In genomic region chr5:171152382-171152781, GRCh38 we compare ENCODE assay signal across 10 cellular contexts.
DNase-seq lines count a peak whose midpoint lies in the region; ATAC-seq and TF ChIP-seq lines count a peak whose summit lies in the region.
"Had no signal": no experiment of that assay in that cellular context is flagged by ENCODE, and none has a peak within 500 bp of the region (broad histone marks: within the 10 kb centered on the region; RNA-seq: fewer than 3 reads in every experiment).

No MANE protein-coding gene starts in this region.

- H3K27me3 ChIP-seq in BE2C, result no peaks in the 10 kb centered on the region

- no peak overlapping the region for H3K4me3 ChIP-seq in BE2C (ENCODE audit: low read depth, low read length)

- no peaks in the 10 kb centered on the region for H3K36me3 ChIP-seq in BE2C

- H3K9me3 ChIP-seq in BE2C, result no peaks in the 10 kb centered on the region

- H3K27me3 Mint-ChIP-seq in HFFc6 (ENCODE audit: insufficient read depth), result no peaks in the 10 kb centered on the region
- peaks cover 0 to 8% (median 2%) of the 10 kb centered on the region in 5 donors for H3K27me3 Mint-ChIP-seq in naive thymus-derived CD8-positive, alpha-beta T cell
- peaks cover 12% of the 10 kb centered on the region for H3K27me3 Mint-ChIP-seq in activated CD4-positive, alpha-beta T cell treated with anti-CD3 and anti-CD28 coated beads, Interleukin-2, amount 10 ng/mL, durations not matched to agents 7 days and 5 days

- H3K4me3 Mint-ChIP-seq in HFFc6, result no peak overlapping the region
- H3K4me3 Mint-ChIP-seq in naive thymus-derived CD8-positive, alpha-beta T cell, result no peak overlapping the region
- no peak overlapping the region for H3K4me3 Mint-ChIP-seq in activated CD4-positive, alpha-beta T cell treated with anti-CD3 and anti-CD28 coated beads, Interleukin-2, amount 10 ng/mL, durations not matched to agents 7 days and 5 days

- CTCF ChIA-PET in activated CD4-positive, alpha-beta T cell treated with anti-CD3 and anti-CD28 coated beads, Interleukin-2, amount 10 ng/mL, durations not matched to agents 7 days and 5 days (lab: Charles Lee), result no interaction called here

- no peaks in the 10 kb centered on the region for H3K9me3 Mint-ChIP-seq in HFFc6
- no peaks in the 10 kb centered on the region for H3K9me3 Mint-ChIP-seq in naive thymus-derived CD8-positive, alpha-beta T cell
- no peaks in the 10 kb centered on the region for H3K9me3 Mint-ChIP-seq in activated CD4-positive, alpha-beta T cell treated with anti-CD3 and anti-CD28 coated beads, Interleukin-2, amount 10 ng/mL, durations not matched to agents 7 days and 5 days

- H3K4me1 Mint-ChIP-seq in HFFc6 (ENCODE audit: low read depth), result peaks cover 32% of the 10 kb centered on the region
- H3K4me1 Mint-ChIP-seq in naive thymus-derived CD8-positive, alpha-beta T cell, result no peaks in the 10 kb centered on the region
- no peaks in the 10 kb centered on the region for H3K4me1 Mint-ChIP-seq in activated CD4-positive, alpha-beta T cell treated with anti-CD3 and anti-CD28 coated beads, Interleukin-2, amount 10 ng/mL, durations not matched to agents 7 days and 5 days

- DNase-seq in BE2C (no peak), HFFc6 (peak; percentile 63), hepatic stellate cell (ENCODE audit: low spot score) (peak; percentile 7)
- no peak for DNase-seq in naive thymus-derived CD8-positive, alpha-beta T cell
- no peak for DNase-seq in activated CD4-positive, alpha-beta T cell treated with anti-CD3 and anti-CD28 coated beads, Interleukin-2, amount 10 ng/mL, durations not matched to agents 7 days and 5 days
- DNase-seq: activated CD4-positive, alpha-beta T cell treated with anti-CD3 and anti-CD28 coated beads, Interleukin-2, amount 50 U/mL, for 48 hours; caudate nucleus had no signal

- no peak overlapping the region for H3K27ac Mint-ChIP-seq in HFFc6
- H3K27ac Mint-ChIP-seq in naive thymus-derived CD8-positive, alpha-beta T cell, result no peak overlapping the region
- no peak overlapping the region for H3K27ac Mint-ChIP-seq in activated CD4-positive, alpha-beta T cell treated with anti-CD3 and anti-CD28 coated beads, Interleukin-2, amount 10 ng/mL, durations not matched to agents 7 days and 5 days

- POLR2A ChIA-PET in naive thymus-derived CD8-positive, alpha-beta T cell (lab: Charles Lee), result no interaction called here
- POLR2A ChIA-PET in activated CD4-positive, alpha-beta T cell treated with anti-CD3 and anti-CD28 coated beads, Interleukin-2, amount 10 ng/mL, durations not matched to agents 7 days and 5 days (lab: Charles Lee), result no interaction called here

- TF ChIP-seq CTCF in BE2C (IDR thresholded peaks at IDR 0.05; ENCODE audit: low read depth, low read length) (peak; percentile 63), HFFc6 (IDR thresholded peaks at IDR 0.05) (peak; percentile 72)

- H3K4me1 ChIP-seq in BE2C, result peaks cover 11% of the 10 kb centered on the region

- H3K36me3 Mint-ChIP-seq in HFFc6 (ENCODE audit: low read depth), result no peaks in the 10 kb centered on the region
- H3K36me3 Mint-ChIP-seq in naive thymus-derived CD8-positive, alpha-beta T cell, result no peaks in the 10 kb centered on the region
- no peaks in the 10 kb centered on the region for H3K36me3 Mint-ChIP-seq in activated CD4-positive, alpha-beta T cell treated with anti-CD3 and anti-CD28 coated beads, Interleukin-2, amount 10 ng/mL, durations not matched to agents 7 days and 5 days (ENCODE audit: low read depth)

- ATAC-seq in SK-N-SH treated with all-trans-retinoic acid at 6 μM for 48 hours (peak; percentile 84), HG03342 (IDR thresholded peaks at IDR 0.05; ENCODE audit: unreplicated experiment) (no peak), GM18858 (IDR thresholded peaks at IDR 0.05; ENCODE audit: unreplicated experiment) (no peak)
- no peak for ATAC-seq in naive thymus-derived CD8-positive, alpha-beta T cell

TF ChIP-seq in SK-N-SH treated with all-trans-retinoic acid at 6 μM for 48 hours, 23 proteins besides CTCF, POLR2A, EP300 and RAD21:
- TF ChIP-seq ESRRG (CRISPR knock-in tag; IDR thresholded peaks at IDR 0.05) (no peak), ZFP3 (CRISPR knock-in tag; IDR thresholded peaks at IDR 0.05) (no peak), TOX (CRISPR knock-in tag; IDR thresholded peaks at IDR 0.05; ENCODE audit: borderline replicate concordance) (no peak), ZFP30 (CRISPR knock-in tag; IDR thresholded peaks at IDR 0.05) (no peak), ZNF565 (CRISPR knock-in tag; conservative IDR thresholded peaks at IDR 0.05; ENCODE audit: low read depth) (no peak), ISL1 (CRISPR knock-in tag; IDR thresholded peaks at IDR 0.05) (no peak), PATZ1 (CRISPR knock-in tag; IDR thresholded peaks at IDR 0.05; ENCODE audit: borderline replicate concordance) (no peak), PPARA (CRISPR knock-in tag; IDR thresholded peaks at IDR 0.05; ENCODE audit: borderline replicate concordance) (no peak), BACH2 (CRISPR knock-in tag; IDR thresholded peaks at IDR 0.05; ENCODE audit: borderline replicate concordance) (no peak), TSHZ2 (CRISPR knock-in tag; IDR thresholded peaks at IDR 0.05) (no peak)
TF ChIP-seq in SK-N-SH treated with all-trans-retinoic acid at 6 μM for 48 hours: peak in this region for 0.

Comparison
In these comparisons a context has a peak if more than half of its experiments do, and no peak if none do; other contexts are left out.
1. DNase-seq: peak in HFFc6 (single experiment) and hepatic stellate cell (single experiment); none in BE2C (single experiment), naive thymus-derived CD8-positive, alpha-beta T cell (0 of 10) and activated CD4-positive, alpha-beta T cell treated with anti-CD3 and anti-CD28 coated beads, Interleukin-2, amount 10 ng/mL, durations not matched to agents 7 days and 5 days (single experiment).